In genomic region chr9:95317119-95317892, GRCh38 we compare ENCODE assay signal across 8 cellular contexts. TPM values are rescaled to one million over a fixed set of nuclear protein-coding genes. Genes with fewer than 3 reads are reported as not detected.
A peak's percentile ranks its signal among the peaks of the same experiment; 100 is the strongest.
DNase-seq lines count a peak whose midpoint lies in the region; ATAC-seq and TF ChIP-seq lines count a peak whose summit lies in the region.

FANCC (minus strand) TSS chr9:95317709; CDS start chr9:95249291, 68,418 bp downstream.

- POLR2A ChIA-PET in CD4-positive, alpha-beta T cell (lab: Charles Lee): interaction anchor here (1.1 kb wide), 1 partner anchor 193 kb away, joined by 4 read pairs; no protein-coding TSS in a partner anchor
- POLR2A ChIA-PET in activated CD8-positive, alpha-beta T cell treated with anti-CD3 and anti-CD28 coated beads for 36 hours (lab: Charles Lee): interaction anchor here (0.6 to 1.4 kb wide), 4 partner anchors 15 to 649 kb away, joined by 3 to 5 read pairs (median 4); no protein-coding TSS in a partner anchor

- peaks cover 10% of the 10 kb centered on the region for H3K4me1 ChIP-seq in lower lobe of right lung

- intact Hi-C loops in CD4-positive, alpha-beta T cell (cut with DNase I, micrococcal nuclease): loop anchor here (2.0 to 10.0 kb wide), 4 partner anchors 175 to 591 kb away; partner anchors contain the start of genes AOPEP (in 1 of the 2) and ERCC6L2 (in 1 of the 2)
- intact Hi-C loops in activated CD8-positive, alpha-beta T cell treated with anti-CD3 and anti-CD28 coated beads for 36 hours (cut with micrococcal nuclease): no loop called here
- intact Hi-C loops in lower lobe of right lung (cut with DNase I): no loop called here

- no peaks in the 10 kb centered on the region for H3K36me3 ChIP-seq in lower lobe of right lung

- DNase-seq in CD4-positive, alpha-beta T cell: peak; percentile 65 to 87 (median 78)
- peak; percentile 79 for DNase-seq in NCI-H82 treated with DMSO at 0.1 percent for 48 hours (lab: John Stamatoyannopoulos, UW; ENCODE audit: unreplicated experiment)
- peak; percentile 86 for DNase-seq in activated CD8-positive, alpha-beta T cell treated with anti-CD3 and anti-CD28 coated beads for 36 hours
- DNase-seq in ecto neural progenitor cell (ENCODE audit: low spot score): peak; percentile 98
- DNase-seq in lower lobe of right lung: peak; percentile 95
- peak; percentile 33 to 82 (median 71) for DNase-seq in stimulated activated CD4-positive, alpha-beta T cell treated with anti-CD3 and anti-CD28 coated beads, TNF-alpha, amount 100 ng/mL, for 1 hour (ENCODE audit: low read depth in 3 of 3, low spot score in 1 of 3)

- H3K9me3 Mint-ChIP-seq in CD4-positive, alpha-beta T cell: no peaks in the 10 kb centered on the region
- H3K9me3 Mint-ChIP-seq in activated CD8-positive, alpha-beta T cell treated with anti-CD3 and anti-CD28 coated beads for 36 hours: no peaks in the 10 kb centered on the region

- peak; percentile 88 for ATAC-seq in CD4-positive, alpha-beta T cell (ENCODE audit: poor library complexity)
- ATAC-seq in GM19397 (IDR thresholded peaks at IDR 0.05; ENCODE audit: unreplicated experiment): peak; percentile 83
- ATAC-seq in HG03571 (IDR thresholded peaks at IDR 0.05; ENCODE audit: unreplicated experiment): peak; percentile 68
- peak; percentile 86 for ATAC-seq in activated CD8-positive, alpha-beta T cell treated with anti-CD3 and anti-CD28 coated beads for 36 hours
- peak; percentile 97 for ATAC-seq in lower lobe of right lung

- CTCF ChIA-PET in CD4-positive, alpha-beta T cell (lab: Charles Lee): no interaction called here
- CTCF ChIA-PET in activated CD8-positive, alpha-beta T cell treated with anti-CD3 and anti-CD28 coated beads for 36 hours (lab: Charles Lee): interaction anchor here (3.0 kb wide), 1 partner anchor 19 kb away, joined by 13 read pairs; no protein-coding TSS in a partner anchor

- H3K36me3 Mint-ChIP-seq in CD4-positive, alpha-beta T cell (ENCODE audit: low read depth): peaks cover 7% of the 10 kb centered on the region
- no peaks in the 10 kb centered on the region for H3K36me3 Mint-ChIP-seq in activated CD8-positive, alpha-beta T cell treated with anti-CD3 and anti-CD28 coated beads for 36 hours (ENCODE audit: low read depth)

- peaks cover 9% of the 10 kb centered on the region for H3K27me3 Mint-ChIP-seq in CD4-positive, alpha-beta T cell
- H3K27me3 Mint-ChIP-seq in activated CD8-positive, alpha-beta T cell treated with anti-CD3 and anti-CD28 coated beads for 36 hours: peaks cover 8% of the 10 kb centered on the region

- peak within 1 kb of the TSS; percentile 86 for H3K27ac Mint-ChIP-seq in CD4-positive, alpha-beta T cell
- peak within 1 kb of the TSS; percentile 96 for H3K27ac Mint-ChIP-seq in activated CD8-positive, alpha-beta T cell treated with anti-CD3 and anti-CD28 coated beads for 36 hours

- H3K27me3 ChIP-seq in CD4-positive, alpha-beta T cell (ENCODE audit: control insufficient read depth, insufficient read depth, low read length): no peaks in the 10 kb centered on the region
- no peaks in the 10 kb centered on the region for H3K27me3 ChIP-seq in lower lobe of right lung (ENCODE audit: low read depth)

- H3K27ac ChIP-seq in CD4-positive, alpha-beta T cell (ENCODE audit: low read depth, low read length): peak within 1 kb of the TSS; percentile 37
- H3K27ac ChIP-seq in lower lobe of right lung: peak within 1 kb of the TSS; percentile 96

- H3K4me3 ChIP-seq in lower lobe of right lung: peak within 1 kb of the TSS; percentile 96

- no peaks in the 10 kb centered on the region for H3K9me3 ChIP-seq in CD4-positive, alpha-beta T cell (ENCODE audit: control insufficient read depth, low read length)
- H3K9me3 ChIP-seq in lower lobe of right lung: no peaks in the 10 kb centered on the region

- peak within 1 kb of the TSS; percentile 96 for H3K4me3 Mint-ChIP-seq in CD4-positive, alpha-beta T cell
- peak within 1 kb of the TSS; percentile 87 for H3K4me3 Mint-ChIP-seq in activated CD8-positive, alpha-beta T cell treated with anti-CD3 and anti-CD28 coated beads for 36 hours

- TF ChIP-seq CTCF in CD4-positive, alpha-beta T cell (IDR thresholded peaks at IDR 0.05): no peak
- no peak for TF ChIP-seq CTCF in activated CD8-positive, alpha-beta T cell treated with anti-CD3 and anti-CD28 coated beads for 36 hours (IDR thresholded peaks at IDR 0.05)
- no peak for TF ChIP-seq CTCF in lower lobe of right lung (IDR thresholded peaks at IDR 0.05)

- H3K4me1 Mint-ChIP-seq in CD4-positive, alpha-beta T cell (ENCODE audit: low read depth): peaks cover 27% of the 10 kb centered on the region
- H3K4me1 Mint-ChIP-seq in activated CD8-positive, alpha-beta T cell treated with anti-CD3 and anti-CD28 coated beads for 36 hours (ENCODE audit: low read depth): peaks cover 14% of the 10 kb centered on the region

RNA-seq across cellular contexts. Expression of gene FANCC, which starts in this region (rescaled TPM):
- total RNA-seq in CD4-positive, alpha-beta T cell: 1 to 10 TPM; 5.7 to 6.3 TPM
- total RNA-seq in activated CD8-positive, alpha-beta T cell treated with anti-CD3 and anti-CD28 coated beads for 36 hours: 10 to 100 TPM; 11.5 to 12.4 TPM
- total RNA-seq in lower lobe of right lung: 11.3 TPM

Comparison
In these comparisons a context has a peak if more than half of its experiments do, and no peak if none do; other contexts are left out.
1. Peak in every context shown above with its lines: DNase-seq, ATAC-seq, H3K4me3 ChIP-seq and H3K27ac ChIP-seq.
2. intact Hi-C loops: an anchor here in CD4-positive, alpha-beta T cell (2.0 to 10.0 kb wide); none called in activated CD8-positive, alpha-beta T cell treated with anti-CD3 and anti-CD28 coated beads for 36 hours and lower lobe of right lung.